8 cellular contexts compared by ENCODE assay signal in the genomic region with DNA sequence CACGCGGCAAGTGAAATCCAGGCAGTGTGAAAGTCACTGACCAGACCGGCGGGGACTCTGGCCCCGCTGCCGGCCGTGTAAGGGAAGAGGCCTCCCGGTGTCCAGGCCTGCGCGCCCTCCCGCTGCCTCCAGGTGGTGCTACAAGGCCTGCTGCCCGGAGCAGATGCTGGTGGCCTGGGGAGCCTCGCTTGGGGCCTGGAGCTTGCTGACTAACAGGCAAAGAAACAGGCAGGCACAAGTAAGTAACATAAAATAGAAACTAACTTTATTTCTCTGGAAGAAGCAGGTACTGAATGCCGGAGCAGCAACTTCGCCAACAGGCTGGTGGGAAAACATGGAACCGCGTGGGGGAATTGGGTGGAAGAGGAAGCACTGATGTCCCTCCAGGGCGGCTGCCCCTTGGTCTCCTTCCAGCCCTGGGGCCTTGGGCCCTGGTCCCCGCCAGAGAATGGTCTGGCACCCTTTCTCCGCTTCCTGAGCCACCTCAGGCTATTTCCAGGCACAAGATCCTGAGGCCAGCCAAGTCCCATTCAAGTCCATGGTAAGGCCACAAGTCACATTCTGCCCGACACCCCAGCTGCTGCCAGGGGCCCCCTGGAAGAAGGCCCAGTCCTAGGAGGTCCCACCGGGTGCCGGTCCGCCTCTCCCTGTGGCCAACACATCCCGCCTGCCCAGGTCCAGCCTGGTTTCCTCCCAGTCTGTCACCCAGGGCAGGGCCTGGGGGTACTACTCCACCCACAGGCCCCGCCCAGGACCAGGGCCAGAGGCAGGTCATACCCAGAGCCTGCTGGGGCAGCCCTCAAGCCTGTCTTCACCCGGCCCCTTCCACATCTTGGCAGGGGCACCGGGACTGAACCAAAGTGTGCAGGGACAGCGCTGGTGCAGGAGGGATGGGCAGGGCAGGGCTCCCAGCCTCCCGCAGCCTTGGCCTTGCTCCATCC. TPM values are rescaled to one million over a fixed set of nuclear protein-coding genes. Genes with fewer than 3 reads are reported as not detected.
DNase-seq lines count a peak whose midpoint lies in the region; ATAC-seq and TF ChIP-seq lines count a peak whose summit lies in the region.

No MANE protein-coding gene starts in this region.

- H3K9ac ChIP-seq in parathyroid adenoma = no peak overlapping the region

- TF ChIP-seq POLR2A in gastroesophageal sphincter (IDR thresholded peaks at IDR 0.05) = no peak
- no peak for TF ChIP-seq POLR2A in suprapubic skin (IDR thresholded peaks at IDR 0.05)

- in situ Hi-C loops in SK-MEL-5 (cut with HindIII; ENCODE audit: low pct_unique_long_range_greater_than_20kb, low sequenced_read_pairs) = no loop called here

- H3K9me3 ChIP-seq in gastroesophageal sphincter (no peaks in the 10 kb centered on the region), parathyroid adenoma (ENCODE audit: control insufficient read depth, low read length) (no peaks in the 10 kb centered on the region), suprapubic skin (no peaks in the 10 kb centered on the region)

- H3K27me3 ChIP-seq in gastroesophageal sphincter = no peaks in the 10 kb centered on the region
- H3K27me3 ChIP-seq in parathyroid adenoma (ENCODE audit: control insufficient read depth, insufficient read depth, low read length) = no peaks in the 10 kb centered on the region
- no peaks in the 10 kb centered on the region for H3K27me3 ChIP-seq in suprapubic skin

- WGBS in gastroesophageal sphincter (ENCODE audit: low coverage in 1 of 2), 2 donors = 22 to 54% methylated on average over 7 to 16 of the region's 30 CpGs
- WGBS in suprapubic skin = 33% methylated on average over 19 of the region's 30 CpGs

- H3K27ac ChIP-seq in gastroesophageal sphincter (peak overlapping the region; percentile 41 to 78 (median 75)), parathyroid adenoma (no peak overlapping the region), suprapubic skin (peak overlapping the region; percentile 62)

- H3K4me3 ChIP-seq in gastroesophageal sphincter = no peak overlapping the region
- H3K4me3 ChIP-seq in parathyroid adenoma (ENCODE audit: low read depth, low read length) = no peak overlapping the region
- H3K4me3 ChIP-seq in suprapubic skin = no peak overlapping the region

- H3K4me1 ChIP-seq in gastroesophageal sphincter (peaks cover 0 to 30% (median 9%) of the 10 kb centered on the region in 3 donors), parathyroid adenoma (no peaks in the 10 kb centered on the region), suprapubic skin (peaks cover 23% of the 10 kb centered on the region)

- ATAC-seq in HG03521 (IDR thresholded peaks at IDR 0.05; ENCODE audit: unreplicated experiment) = peak; percentile 58
- peak; percentile 96 for ATAC-seq in gastroesophageal sphincter

- H2AFZ ChIP-seq in parathyroid adenoma = no peak overlapping the region

- TF ChIP-seq EP300 in gastroesophageal sphincter (IDR thresholded peaks at IDR 0.05) (no peak), suprapubic skin (IDR thresholded peaks at IDR 0.05) (no peak)

- peaks cover 0 to 37% of the 10 kb centered on the region in 2 donors for H3K36me3 ChIP-seq in gastroesophageal sphincter
- no peaks in the 10 kb centered on the region for H3K36me3 ChIP-seq in parathyroid adenoma (ENCODE audit: control insufficient read depth, insufficient read depth, low read length)
- H3K36me3 ChIP-seq in suprapubic skin = peaks cover 32% of the 10 kb centered on the region

- H3K79me2 ChIP-seq in parathyroid adenoma = no peaks in the 10 kb centered on the region

- DNase-seq in DMS114 treated with DMSO at 0.1 percent for 48 hours (lab: John Stamatoyannopoulos, UW; ENCODE audit: unreplicated experiment) (peak; percentile 35), SK-MEL-5 (ENCODE audit: low read depth, low spot score) (peak; percentile 75), suprapubic skin (ENCODE audit: low spot score in 2 of 2) (peak; percentile 91 to 93)
- DNase-seq in activated naive CD4-positive, alpha-beta T cell (lab: John Stamatoyannopoulos, UW) = peak; percentile 10 to 60 (median 24)
- no peak for DNase-seq in NK-92 treated with Interleukin-12 subunit alpha and Interleukin-12 subunit beta, amount 100 ng/mL, for 24 hours (lab: John Stamatoyannopoulos, UW)

- no peak overlapping the region for H3K4me2 ChIP-seq in parathyroid adenoma (ENCODE audit: low read length)

- peak in 3 of 4 experiments; percentile 97 to 98 (median 97) for TF ChIP-seq CTCF in gastroesophageal sphincter (IDR thresholded peaks at IDR 0.05)
- TF ChIP-seq CTCF in parathyroid adenoma (IDR thresholded peaks at IDR 0.05) = peak; percentile 71
- peak; percentile 70 to 93 for TF ChIP-seq CTCF in suprapubic skin (IDR thresholded peaks at IDR 0.05)

RNA-seq across cellular contexts. Expression of a gene that starts 45.0 kb away (rescaled TPM):
- 7.9 and 9.0 TPM in 2 replicates for total RNA-seq in SK-MEL-5 (2014; rRNA removed; shearing (Covaris generic))
- 24.5 and 34.4 TPM in 2 replicates for polyA plus RNA-seq in SK-MEL-5 (2015; cell fraction: cytosol; rRNA removed)
- polyA plus RNA-seq in SK-MEL-5 (2015; cell fraction: nucleus; rRNA removed) = 46.3 and 83.6 TPM in 2 replicates
- total RNA-seq in gastroesophageal sphincter (10 to 100 TPM; 14.5 to 28.8 (median 23.9) TPM), suprapubic skin (100 to 1,000 TPM in 1 of 4 donors, 10 to 100 TPM in 3; 52.4 to 101 (median 70.0) TPM)

RNA-seq across cellular contexts. Expression of a gene that starts 51.7 kb away (rescaled TPM):
- not detected in 2 replicates for total RNA-seq in SK-MEL-5 (2014; rRNA removed; shearing (Covaris generic))
- polyA plus RNA-seq in SK-MEL-5 (2015; cell fraction: cytosol; rRNA removed) = 0.11 and 0.29 TPM in 2 replicates
- not detected in 2 replicates for polyA plus RNA-seq in SK-MEL-5 (2015; cell fraction: nucleus; rRNA removed)
- total RNA-seq in gastroesophageal sphincter (1 to 10 TPM in 1 of 4 donors, under 1 TPM in 2, not detected in 1; 0.19 to 3.0 (median 0.47) TPM), suprapubic skin (not detected)
